Comparison of ENCODE assay signal across 1 cellular context in the genomic region with DNA sequence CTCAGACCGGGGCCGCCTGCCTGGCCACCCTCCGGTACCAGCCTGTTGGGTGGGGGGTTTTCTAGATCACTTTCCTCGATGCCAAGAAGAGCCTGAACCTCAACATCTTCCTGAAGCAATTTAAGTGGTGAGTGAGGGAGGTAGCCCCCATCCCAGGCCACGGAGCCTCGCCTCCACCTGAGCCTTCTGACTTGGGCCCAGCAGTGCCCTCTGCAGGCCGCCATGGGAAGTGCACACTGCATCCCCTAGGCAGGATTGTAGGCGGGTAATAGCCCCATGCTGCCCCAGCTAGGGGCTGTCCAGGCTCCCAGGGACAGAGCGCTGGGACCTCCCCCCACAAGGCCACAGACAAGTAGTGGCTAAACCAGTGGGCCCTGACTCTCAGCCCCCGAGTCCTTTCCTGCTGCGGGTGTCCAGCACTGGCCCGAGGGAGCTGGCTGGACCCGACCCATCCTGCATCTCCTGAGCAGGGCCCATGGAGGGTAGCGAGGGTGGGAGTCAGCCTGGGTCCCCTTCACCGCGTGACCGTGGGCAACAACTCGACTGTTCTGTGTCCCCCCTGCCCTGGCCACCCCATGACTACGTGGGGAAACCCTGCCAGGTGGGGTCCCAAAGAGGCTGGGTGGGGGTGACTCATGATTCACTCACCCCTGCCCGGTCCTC.
TF ChIP-seq lines count a peak whose summit lies in the region.

No MANE protein-coding gene starts in this region.

TF ChIP-seq in HCT116, 20 proteins besides CTCF, POLR2A, EP300 and RAD21 (continued from another document):
- TF ChIP-seq ZBTB33 (IDR thresholded peaks at IDR 0.05; ENCODE audit: extremely low read depth, insufficient replicate concordance, low read length), result no peak
- TF ChIP-seq, protein P1, sequence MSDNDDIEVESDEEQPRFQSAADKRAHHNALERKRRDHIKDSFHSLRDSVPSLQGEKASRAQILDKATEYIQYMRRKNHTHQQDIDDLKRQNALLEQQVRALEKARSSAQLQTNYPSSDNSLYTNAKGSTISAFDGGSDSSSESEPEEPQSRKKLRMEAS (IDR thresholded peaks at IDR 0.05), result no peak
- no peak for TF ChIP-seq ZNF274 (IDR thresholded peaks at IDR 0.05; ENCODE audit: low read depth, low read length)
- no peak for TF ChIP-seq REST (IDR thresholded peaks at IDR 0.05; ENCODE audit: low read depth)
- TF ChIP-seq CEBPB (IDR thresholded peaks at IDR 0.05; ENCODE audit: low read depth), result no peak
- TF ChIP-seq ELF1 (IDR thresholded peaks at IDR 0.05; ENCODE audit: borderline replicate concordance, low read depth), result no peak
- TF ChIP-seq, protein P2, sequence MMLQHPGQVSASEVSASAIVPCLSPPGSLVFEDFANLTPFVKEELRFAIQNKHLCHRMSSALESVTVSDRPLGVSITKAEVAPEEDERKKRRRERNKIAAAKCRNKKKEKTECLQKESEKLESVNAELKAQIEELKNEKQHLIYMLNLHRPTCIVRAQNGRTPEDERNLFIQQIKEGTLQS (IDR thresholded peaks at IDR 0.05), result no peak
- TF ChIP-seq CBX3 (IDR thresholded peaks at IDR 0.05; ENCODE audit: low read depth), result no peak
- TF ChIP-seq SRF (IDR thresholded peaks at IDR 0.05; ENCODE audit: low read depth), result no peak
- no peak for TF ChIP-seq FOSL1 (IDR thresholded peaks at IDR 0.05; ENCODE audit: low read depth)
